Comparison of ENCODE assay signal across 22 cellular contexts in the genomic region with DNA sequence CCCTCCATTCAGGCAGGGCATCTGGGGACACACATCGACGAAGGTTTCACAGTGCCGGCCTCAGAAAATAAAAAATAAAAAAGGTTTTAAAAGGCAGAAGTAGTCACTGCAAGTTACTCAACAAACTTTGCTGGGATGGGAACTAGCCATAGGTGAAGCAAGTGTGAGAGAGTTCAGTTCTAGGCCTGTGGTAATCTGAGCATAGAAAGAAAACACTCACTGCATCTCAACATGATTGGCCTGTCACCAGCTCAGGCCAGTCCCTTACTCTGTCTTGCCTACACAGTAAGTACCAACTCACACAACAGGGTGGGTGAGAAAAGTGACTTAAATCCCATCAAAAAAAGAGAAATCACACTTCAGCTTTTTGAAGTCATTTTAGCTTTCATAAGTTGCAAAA. TPM values are rescaled to one million over a fixed set of nuclear protein-coding genes. Genes with fewer than 3 reads are reported as not detected.
"Had no signal": no experiment of that assay in that cellular context is flagged by ENCODE, and none has a peak within 500 bp of the region (broad histone marks: within the 10 kb centered on the region; RNA-seq: fewer than 3 reads in every experiment).

No MANE protein-coding gene starts in this region.

- H3K4me1 ChIP-seq: SJCRH30 had no signal

- H3K4me3 ChIP-seq: MG63, SJCRH30 had no signal

- ATAC-seq: Panc1, Right ventricle myocardium inferior, SK-N-SH treated with all-trans-retinoic acid at 6 μM for 48 hours had no signal

- H3K27me3 ChIP-seq: MG63, SJCRH30 had no signal

- H3K9me3 ChIP-seq: MG63, SJCRH30 had no signal

- DNase-seq: KBM-7, MG63, NCI-H1092, NCI-H1105 treated with DMSO at 0.1 percent for 48 hours, NCI-H1417 treated with DMSO at 0.1 percent for 48 hours, NCI-H146, NCI-H1694 treated with DMSO at 0.1 percent for 48 hours, NCI-H2029, NCI-H2081 treated with DMSO at 0.1 percent for 48 hours, NCI-H2171, NCI-H226, NCI-H446, NCI-H510A, NCI-H524 treated with DMSO at 0.1 percent for 48 hours, NCI-H69, NCI-H774, SHP77 treated with DMSO at 0.1 percent for 48 hours, SJCRH30 had no signal

- H3K27ac ChIP-seq: HL-60, SJCRH30 had no signal

RNA-seq across cellular contexts. Expression of gene ADAM30, which starts 30.2 kb away (rescaled TPM):
- total RNA-seq: Right ventricle myocardium inferior, SJCRH30 had no signal
